ENCODE assay signal across 20 cellular contexts in the genomic region with DNA sequence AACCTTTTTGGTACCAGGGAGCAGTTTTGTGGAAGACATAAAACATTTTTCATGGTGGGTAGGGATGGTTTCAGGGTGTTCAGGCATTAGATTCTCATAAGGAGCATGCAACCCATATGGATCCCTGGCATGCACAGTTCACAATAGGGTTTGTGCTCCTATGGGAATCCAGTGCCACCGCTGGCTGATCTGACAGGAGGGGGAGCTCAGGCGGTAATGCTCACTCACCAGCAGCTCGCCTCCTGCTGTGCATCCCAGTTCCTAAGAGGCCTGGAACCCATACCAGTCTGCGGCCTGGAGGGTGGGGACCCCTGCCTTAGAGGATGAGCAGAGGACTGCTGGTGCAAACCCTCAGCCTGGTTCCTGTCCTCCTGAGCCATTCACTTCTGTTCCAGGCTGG.
DNase-seq lines count a peak whose midpoint lies in the region; ATAC-seq, FAIRE-seq and TF ChIP-seq lines count a peak whose summit lies in the region.
"Had no signal": no experiment of that assay in that cellular context is flagged by ENCODE, and none has a peak within 500 bp of the region (broad histone marks: within the 10 kb centered on the region; RNA-seq: fewer than 3 reads in every experiment).

No MANE protein-coding gene starts in this region.

- H2AFZ ChIP-seq in astrocyte (ENCODE audit: low read depth, low read length) (no peak overlapping the region), smooth muscle cell (ENCODE audit: low read depth) (peak overlapping the region; percentile 61)

- CTCF ChIA-PET in AG04450 (lab: Charles Lee) = no interaction called here

- 74% methylated on average over 4 of the region's 4 CpGs for WGBS in smooth muscle cell (ENCODE audit: low lambda C conversion rate)

- no peaks in the 10 kb centered on the region for H3K36me3 ChIP-seq in astrocyte (ENCODE audit: insufficient read depth, low read length)
- no peaks in the 10 kb centered on the region for H3K36me3 ChIP-seq in smooth muscle cell (ENCODE audit: low read depth)
- H3K36me3 ChIP-seq: BLaER1, HAP-1, SJSA1 had no signal

- peaks cover 2% of the 10 kb centered on the region for H3K36me3 Mint-ChIP-seq in astrocyte (ENCODE audit: low read depth, unreplicated experiment)
- H3K36me3 Mint-ChIP-seq in mesothelial cell of epicardium = peaks cover 1% of the 10 kb centered on the region

- H3K27me3 ChIP-seq in AG04450 (ENCODE audit: control insufficient read depth, insufficient read depth, low read length) = no peaks in the 10 kb centered on the region
- H3K27me3 ChIP-seq in astrocyte (ENCODE audit: insufficient read depth, low read length) = no peaks in the 10 kb centered on the region
- H3K27me3 ChIP-seq in smooth muscle cell (ENCODE audit: low read depth) = no peaks in the 10 kb centered on the region
- H3K27me3 ChIP-seq: BLaER1, SJSA1 had no signal

- H3K27me3 Mint-ChIP-seq in astrocyte (ENCODE audit: low read depth, unreplicated experiment) (no peaks in the 10 kb centered on the region), mesothelial cell of epicardium (ENCODE audit: low read depth) (no peaks in the 10 kb centered on the region)

- H3K27ac Mint-ChIP-seq in astrocyte (ENCODE audit: unreplicated experiment) (peak overlapping the region; percentile 55), mesothelial cell of epicardium (peak overlapping the region; percentile 76)
- H3K27ac Mint-ChIP-seq: CD8-positive, alpha-beta memory T cell had no signal

- H3K4me3 Mint-ChIP-seq in astrocyte (ENCODE audit: unreplicated experiment) (no peak overlapping the region), mesothelial cell of epicardium (no peak overlapping the region)
- H3K4me3 Mint-ChIP-seq: CD8-positive, alpha-beta memory T cell had no signal

- peaks cover 33% of the 10 kb centered on the region for H3K9me3 ChIP-seq in AG04450 (ENCODE audit: control insufficient read depth, insufficient read depth, low read length)
- H3K9me3 ChIP-seq in astrocyte (ENCODE audit: insufficient read depth, low read depth, low read length) = peaks cover 2% of the 10 kb centered on the region
- no peaks in the 10 kb centered on the region for H3K9me3 ChIP-seq in smooth muscle cell (replicated peaks; ENCODE audit: low read depth)
- H3K9me3 ChIP-seq: HAP-1, SJSA1 had no signal

- no peak overlapping the region for H3K4me2 ChIP-seq in astrocyte (ENCODE audit: low read length)
- peak overlapping the region; percentile 70 for H3K4me2 ChIP-seq in smooth muscle cell
- H3K4me2 ChIP-seq: BLaER1, KMS-11 had no signal

- no peaks in the 10 kb centered on the region for H3F3A ChIP-seq in smooth muscle cell (ENCODE audit: low read depth)

- POLR2A ChIA-PET in AG04450 (lab: Yijun Ruan, JAX) = no interaction called here

- H3K9me3 Mint-ChIP-seq in astrocyte (ENCODE audit: unreplicated experiment) = peaks cover 22% of the 10 kb centered on the region
- no peaks in the 10 kb centered on the region for H3K9me3 Mint-ChIP-seq in mesothelial cell of epicardium

- H3K9ac ChIP-seq in astrocyte (ENCODE audit: low read length) (no peak overlapping the region), smooth muscle cell (ENCODE audit: low read depth) (peak overlapping the region; percentile 50)
- H3K9ac ChIP-seq: BLaER1, KMS-11 had no signal

- no peaks in the 10 kb centered on the region for H3K79me2 ChIP-seq in astrocyte (ENCODE audit: insufficient read depth, low read length)
- H3K79me2 ChIP-seq in smooth muscle cell (ENCODE audit: low read depth) = no peaks in the 10 kb centered on the region

- no peak for DNase-seq in AG04450 (ENCODE audit: low read depth, low spot score)
- DNase-seq in astrocyte (ENCODE audit: low read depth) = no peak
- no peak for DNase-seq in mesothelial cell of epicardium (ENCODE audit: low spot score in 2 of 2, unreplicated experiment in 2 of 2)
- DNase-seq in smooth muscle cell (lab: John Stamatoyannopoulos, UW; ENCODE audit: unreplicated experiment) = no peak
- DNase-seq in ecto neural progenitor cell (ENCODE audit: low spot score) = no peak
- no peak for DNase-seq in NCI-H510A treated with DMSO at 0.1 percent for 48 hours (lab: John Stamatoyannopoulos, UW)
- DNase-seq in hypothalamus (lab: John Stamatoyannopoulos, UW) = no peak
- DNase-seq: CD8-positive, alpha-beta memory T cell; NCI-H1048; NCI-H1436; NCI-H1930; NCI-H526 treated with DMSO at 0.1 percent for 48 hours had no signal

- no peaks in the 10 kb centered on the region for H3K4me1 ChIP-seq in astrocyte (ENCODE audit: insufficient read depth, low read length)
- H3K4me1 ChIP-seq in smooth muscle cell (ENCODE audit: low read depth) = peaks cover 14% of the 10 kb centered on the region
- H3K4me1 ChIP-seq: BLaER1, HAP-1, SJSA1 had no signal

- no peak for TF ChIP-seq CTCF in AG04450 (IDR thresholded peaks at IDR 0.05; ENCODE audit: low read depth, low read length)
- TF ChIP-seq CTCF in astrocyte (IDR thresholded peaks at IDR 0.05; ENCODE audit: insufficient read depth, low read depth, low read length) = no peak
- no peak for TF ChIP-seq CTCF in mesothelial cell of epicardium (IDR thresholded peaks at IDR 0.05; ENCODE audit: unreplicated experiment)
- TF ChIP-seq CTCF in smooth muscle cell (IDR thresholded peaks at IDR 0.05; ENCODE audit: borderline replicate concordance, insufficient read depth, poor library complexity, severe bottlenecking) = no peak

- H3K4me1 Mint-ChIP-seq in astrocyte (ENCODE audit: low read depth, unreplicated experiment) (peaks cover 10% of the 10 kb centered on the region), mesothelial cell of epicardium (peaks cover 22% of the 10 kb centered on the region)
- H3K4me1 Mint-ChIP-seq: CD8-positive, alpha-beta memory T cell had no signal

- H4K20me1 ChIP-seq in astrocyte (ENCODE audit: insufficient read depth, low read length) = no peaks in the 10 kb centered on the region
- H4K20me1 ChIP-seq in smooth muscle cell (ENCODE audit: low read depth) = no peaks in the 10 kb centered on the region
- H4K20me1 ChIP-seq: BLaER1 had no signal

- peak overlapping the region; percentile 22 for H3K27ac ChIP-seq in AG04450 (ENCODE audit: low read depth, low read length)
- no peak overlapping the region for H3K27ac ChIP-seq in astrocyte (ENCODE audit: low read depth, low read length)
- H3K27ac ChIP-seq in smooth muscle cell (ENCODE audit: low read depth) = peak overlapping the region; percentile 77
- H3K27ac ChIP-seq: BLaER1, KMS-11, SJSA1 had no signal

- FAIRE-seq in astrocyte (lab: Jason Lieb, UNC) = no peak
- FAIRE-seq: A204.1, GM12892 had no signal

- H3K4me3 ChIP-seq in AG04450 (ENCODE audit: low read depth, low read length) = no peak overlapping the region
- H3K4me3 ChIP-seq in astrocyte (ENCODE audit: insufficient read depth, low read depth, low read length) = no peak overlapping the region
- no peak overlapping the region for H3K4me3 ChIP-seq in smooth muscle cell
- H3K4me3 ChIP-seq: BLaER1, HAP-1, SJSA1 had no signal

- no peak for ATAC-seq in GM19463 (IDR thresholded peaks at IDR 0.05; ENCODE audit: unreplicated experiment)
- ATAC-seq: Panc1 had no signal
